Comparison of ENCODE assay signal across 11 cellular contexts in genomic region chr9:111304000-111304399, GRCh38. TPM values are rescaled to one million over a fixed set of nuclear protein-coding genes. Genes with fewer than 3 reads are reported as not detected.
"Had no signal": no experiment of that assay in that cellular context is flagged by ENCODE, and none has a peak within 500 bp of the region (broad histone marks: within the 10 kb centered on the region; RNA-seq: fewer than 3 reads in every experiment).

No MANE protein-coding gene starts in this region.

RNA-seq across cellular contexts. Expression of gene OR2K2, which starts 26.0 kb away (rescaled TPM):
- total RNA-seq: OCI-LY7, PC-9, Peyer's patch, Right ventricle myocardium inferior, Right ventricle myocardium superior, RPMI7951, SJCRH30, SJSA1, SK-MEL-5, T-cell had no signal
- polyA plus RNA-seq: SK-N-SH had no signal
